Comparison of ENCODE assay signal across 8 cellular contexts in genomic region chr11:33256031-33256807, GRCh38. TPM values are rescaled to one million over a fixed set of nuclear protein-coding genes. Genes with fewer than 3 reads are reported as not detected.
A peak's percentile ranks its signal among the peaks of the same experiment; 100 is the strongest.
DNase-seq lines count a peak whose midpoint lies in the region; ATAC-seq and TF ChIP-seq lines count a peak whose summit lies in the region.

No MANE protein-coding gene starts in this region.

- peak overlapping the region; percentile 76 for H2AFZ ChIP-seq in neural cell (ENCODE audit: low read depth, low read length)

- H3K27me3 ChIP-seq in dorsolateral prefrontal cortex: no peaks in the 10 kb centered on the region
- H3K27me3 ChIP-seq in neural cell (ENCODE audit: insufficient read depth, low read depth, low read length): no peaks in the 10 kb centered on the region

- no peak for TF ChIP-seq RAD21 in neural cell (conservative IDR thresholded peaks at IDR 0.05)

- no peaks in the 10 kb centered on the region for H3K36me3 ChIP-seq in neural cell (ENCODE audit: insufficient read depth, low read length)

- peaks cover 22% of the 10 kb centered on the region for H3K79me2 ChIP-seq in neural cell (replicated peaks; ENCODE audit: insufficient read depth, low read length)

- H3K27ac ChIP-seq in dorsolateral prefrontal cortex (peak overlapping the region; percentile 84 to 100 (median 100)), neural cell (ENCODE audit: low read length) (peak overlapping the region; percentile 97)

- H3K9me2 ChIP-seq in neural cell (ENCODE audit: insufficient read depth, low read length): no peaks in the 10 kb centered on the region

- peaks cover 3% of the 10 kb centered on the region for H4K20me1 ChIP-seq in neural cell (ENCODE audit: insufficient read depth)

- TF ChIP-seq EP300 in neural cell (conservative IDR thresholded peaks at IDR 0.05; ENCODE audit: poor library complexity, severe bottlenecking): no peak

- H3K4me3 ChIP-seq in GM08714 (ENCODE audit: low read length) (peak overlapping the region; percentile 70), dorsolateral prefrontal cortex (peak overlapping the region; percentile 42 to 95 (median 86)), neural cell (ENCODE audit: low read length) (peak overlapping the region; percentile 76)

- TF ChIP-seq CTCF in dorsolateral prefrontal cortex (IDR thresholded peaks at IDR 0.05 in 54 of 56, conservative IDR thresholded peaks at IDR 0.05 in 2 of 56; ENCODE audit: low read depth in 1 of 56, partially characterized antibody in 56 of 56) (no peak), neural cell (IDR thresholded peaks at IDR 0.05; ENCODE audit: poor library complexity, severe bottlenecking) (no peak)

- H3K9ac ChIP-seq in neural cell (ENCODE audit: low read length): peak overlapping the region; percentile 99

- peak overlapping the region; percentile 86 for H3K4me2 ChIP-seq in neural cell (ENCODE audit: low read length)

- no peaks in the 10 kb centered on the region for H3K9me3 ChIP-seq in neural cell (ENCODE audit: low read length)

- ATAC-seq in HG03159 (IDR thresholded peaks at IDR 0.05; ENCODE audit: unreplicated experiment): no peak
- no peak for ATAC-seq in HG02610 (IDR thresholded peaks at IDR 0.05; ENCODE audit: unreplicated experiment)

- intact Hi-C loops in dorsolateral prefrontal cortex (cut with DNase I): loop anchor here (2.0 to 10.0 kb wide), 7 partner anchors 36 to 439 kb away; partner anchors contain the start of genes CSTF3 (in 2 of the 2) and QSER1 (in 1 of the 2)

- peaks cover 6% of the 10 kb centered on the region for H3F3A ChIP-seq in neural cell (ENCODE audit: insufficient read depth, low read length, poor library complexity, severe bottlenecking)

- peak; percentile 47 for DNase-seq in NCI-H82 treated with DMSO at 0.1 percent for 48 hours (lab: John Stamatoyannopoulos, UW; ENCODE audit: unreplicated experiment)
- no peak for DNase-seq in dorsolateral prefrontal cortex
- no peak for DNase-seq in NCI-H2029 (lab: John Stamatoyannopoulos, UW)
- DNase-seq in DMS 273 treated with DMSO at 0.1 percent for 48 hours (lab: John Stamatoyannopoulos, UW): no peak

TF ChIP-seq in neural cell, 6 proteins besides CTCF, POLR2A, EP300 and RAD21:
- TF ChIP-seq EZH2 (IDR thresholded peaks at IDR 0.05; ENCODE audit: borderline replicate concordance, insufficient read depth, low read length, poor library complexity, severe bottlenecking): no peak
- TF ChIP-seq TAF1 (IDR thresholded peaks at IDR 0.05; ENCODE audit: low read depth): no peak
- TF ChIP-seq REST (IDR thresholded peaks at IDR 0.05; ENCODE audit: borderline replicate concordance): no peak
- TF ChIP-seq MXI1 (conservative IDR thresholded peaks at IDR 0.05; ENCODE audit: poor library complexity, severe bottlenecking): no peak
- TF ChIP-seq POLR2AphosphoS5 (IDR thresholded peaks at IDR 0.05): no peak
- no peak for TF ChIP-seq SMC3 (conservative IDR thresholded peaks at IDR 0.05; ENCODE audit: poor library complexity)

RNA-seq across cellular contexts. Expression of gene HIPK3, which starts 1.0 kb away (rescaled TPM):
- total RNA-seq in dorsolateral prefrontal cortex: 100 to 1,000 TPM in 117 of 120 experiments, 10 to 100 TPM in 3; 92.0 to 211 (median 126) TPM
- 12.4 and 25.5 TPM in 2 replicates for polyA plus RNA-seq in neural cell
- polyA minus RNA-seq in neural cell: 214 and 225 TPM in 2 replicates
